ENCODE assay signal across 10 cellular contexts in genomic region chr4:53748328-53748772, GRCh38.
DNase-seq lines count a peak whose midpoint lies in the region; ATAC-seq and TF ChIP-seq lines count a peak whose summit lies in the region.
"Had no signal": no experiment of that assay in that cellular context is flagged by ENCODE, and none has a peak within 500 bp of the region (broad histone marks: within the 10 kb centered on the region; RNA-seq: fewer than 3 reads in every experiment).

No MANE protein-coding gene starts in this region.

- no CpG with 5 or more reads among the region's 2 CpGs for WGBS in H9 (ENCODE audit: extremely low coverage, insufficient read length, low lambda C conversion rate)
- 90% methylated on average over 1 of the region's 2 CpGs for WGBS in mesenchymal stem cell

- H3K9me3 Mint-ChIP-seq in H9, result no peaks in the 10 kb centered on the region
- H3K9me3 Mint-ChIP-seq: T-helper 1 cell treated with Interleukin-12 subunit alpha and Interleukin-12 subunit beta and Interleukin-4 antibody, amounts not matched to agents 30 μg/mL and 1 μg/mL, for 36 hours had no signal

- no peaks in the 10 kb centered on the region for H4K20me1 ChIP-seq in H9 (ENCODE audit: control insufficient read depth, insufficient read depth, insufficient read length)

- H3K27ac Mint-ChIP-seq in H9, result no peak overlapping the region
- H3K27ac Mint-ChIP-seq: T-helper 1 cell treated with Interleukin-12 subunit alpha and Interleukin-12 subunit beta and Interleukin-4 antibody, amounts not matched to agents 30 μg/mL and 1 μg/mL, for 36 hours had no signal

- no peak overlapping the region for H2BK5ac ChIP-seq in H9 (ENCODE audit: insufficient read length, low read length)
- no peak overlapping the region for H2BK5ac ChIP-seq in mesenchymal stem cell (ENCODE audit: low read depth, low read length, poor library complexity, severe bottlenecking)

- no peaks in the 10 kb centered on the region; the same call in 1 of the 2 replicates for H3K27me3 Mint-ChIP-seq in H9 (ENCODE audit: low read depth)

- no peak overlapping the region for H2BK20ac ChIP-seq in H9 (ENCODE audit: low read depth, low read length, poor library complexity, severe bottlenecking)

- H3K27me3 ChIP-seq in H9 (ENCODE audit: insufficient read depth, low read length) (no peaks in the 10 kb centered on the region), mesenchymal stem cell (ENCODE audit: control insufficient read depth in 1 of 2, insufficient read depth in 1 of 2, low read length in 2 of 2) (no peaks in the 10 kb centered on the region)

- no peaks in the 10 kb centered on the region for H3K23me2 ChIP-seq in H9 (ENCODE audit: insufficient read length, low read depth, low read length, poor library complexity, severe bottlenecking)

- H4K91ac ChIP-seq in H9 (ENCODE audit: insufficient read length, low read depth, low read length) (no peak overlapping the region), mesenchymal stem cell (ENCODE audit: low read length) (peak overlapping the region; percentile 71)

- H3K79me2 ChIP-seq in H9 (ENCODE audit: insufficient read depth, low read length), result no peaks in the 10 kb centered on the region

- H3K18ac ChIP-seq in H9 (ENCODE audit: insufficient read length, low read depth, low read length) (no peak overlapping the region), mesenchymal stem cell (ENCODE audit: low read depth in 1 of 2, low read length in 2 of 2) (peak overlapping the region; percentile 24 to 67)

- H3K27ac ChIP-seq in H9 (ENCODE audit: insufficient read length, low read depth, low read length), result no peak overlapping the region
- H3K27ac ChIP-seq in mesenchymal stem cell (ENCODE audit: low read length, poor library complexity, severe bottlenecking), result no peak overlapping the region

- H3K9ac ChIP-seq in H9 (ENCODE audit: extremely low read depth, insufficient read length, low read length), result no peak overlapping the region
- no peak overlapping the region for H3K9ac ChIP-seq in mesenchymal stem cell (ENCODE audit: low read length)

- H3K56ac ChIP-seq in H9 (ENCODE audit: insufficient read length, low read depth, low read length), result no peak overlapping the region

- H3K36me3 Mint-ChIP-seq in H9 (ENCODE audit: insufficient read depth in 1 of 3, low read depth in 3 of 3), result no peaks in the 10 kb centered on the region; a peak in 1 of 7 replicates

- ATAC-seq in GM18868 (IDR thresholded peaks at IDR 0.05; ENCODE audit: unreplicated experiment) (peak; percentile 96), HG03521 (IDR thresholded peaks at IDR 0.05; ENCODE audit: unreplicated experiment) (peak; percentile 95)

- H3K4me1 Mint-ChIP-seq in H9, result peaks cover 10% of the 10 kb centered on the region in 2 experiments

- no peak overlapping the region for H2BK120ac ChIP-seq in H9 (ENCODE audit: low read depth, low read length, poor library complexity, severe bottlenecking)
- H2BK120ac ChIP-seq in mesenchymal stem cell (ENCODE audit: low read depth, low read length), result no peak overlapping the region

- H3K4ac ChIP-seq in H9 (ENCODE audit: low read depth, low read length) (no peak overlapping the region), mesenchymal stem cell (ENCODE audit: low read depth in 1 of 2, low read length in 2 of 2) (peak overlapping the region in 1 of 2 experiments; percentile 54)

- H2AK5ac ChIP-seq in H9 (ENCODE audit: insufficient read length, low read length) (no peak overlapping the region), mesenchymal stem cell (ENCODE audit: low read length, severe bottlenecking) (no peak overlapping the region)

- H3K4me1 ChIP-seq in H9 (ENCODE audit: insufficient read depth, low read length), result no peaks in the 10 kb centered on the region
- no peaks in the 10 kb centered on the region for H3K4me1 ChIP-seq in mesenchymal stem cell (ENCODE audit: control insufficient read depth, insufficient read depth, low read depth, low read length)

- H3K14ac ChIP-seq in H9 (ENCODE audit: insufficient read depth, low read length) (peak overlapping the region; percentile 24; the same call in 1 of the 2 replicates), mesenchymal stem cell (ENCODE audit: low read length in 2 of 2) (no peak overlapping the region)

- H3K79me1 ChIP-seq in H9 (ENCODE audit: insufficient read depth, low read depth, low read length, poor library complexity, severe bottlenecking), result no peaks in the 10 kb centered on the region
- no peaks in the 10 kb centered on the region for H3K79me1 ChIP-seq in mesenchymal stem cell (replicated peaks; ENCODE audit: low read length, poor library complexity, severe bottlenecking)

- DNase-seq in H9 (no peak), mesenchymal stem cell (peak; percentile 46), HuH-7 (ENCODE audit: low spot score) (no peak), NCI-H1417 (lab: John Stamatoyannopoulos, UW) (no peak), AG08395 (ENCODE audit: low spot score) (no peak)
- no peak for DNase-seq in activated CD4-positive, alpha-beta T cell treated with anti-CD3 and anti-CD28 coated beads, Interleukin-2, amount 50 U/mL, for 4 hours
- DNase-seq: GF-D8 had no signal

- H3K4me3 Mint-ChIP-seq in H9, result no peak overlapping the region
- H3K4me3 Mint-ChIP-seq: T-helper 1 cell treated with Interleukin-12 subunit alpha and Interleukin-12 subunit beta and Interleukin-4 antibody, amounts not matched to agents 30 μg/mL and 1 μg/mL, for 36 hours had no signal

- H4K8ac ChIP-seq in H9 (replicated peaks; ENCODE audit: insufficient read length, low read depth, low read length), result no peak overlapping the region
- peak overlapping the region; percentile 75 for H4K8ac ChIP-seq in mesenchymal stem cell (ENCODE audit: low read length)

- H3K4me3 ChIP-seq in mesenchymal stem cell (ENCODE audit: insufficient read depth in 1 of 2, low read depth in 1 of 2, low read length in 2 of 2), result no peak overlapping the region

- H3K23ac ChIP-seq in H9 (ENCODE audit: insufficient read length, low read depth, low read length), result no peak overlapping the region
- no peak overlapping the region for H3K23ac ChIP-seq in mesenchymal stem cell (ENCODE audit: low read length in 2 of 2)

- H2AFZ ChIP-seq in H9 (ENCODE audit: low read length) (no peak overlapping the region), mesenchymal stem cell (ENCODE audit: low read depth, low read length) (peak overlapping the region; percentile 15)

- no peak overlapping the region for H4K5ac ChIP-seq in H9 (ENCODE audit: insufficient read length, low read depth, low read length)

- no peak for TF ChIP-seq CTCF in H9 (conservative IDR thresholded peaks at IDR 0.05)

- no peak overlapping the region for H3K4me2 ChIP-seq in H9 (ENCODE audit: insufficient read depth, insufficient read length, low read length)
- H3K4me2 ChIP-seq in mesenchymal stem cell (ENCODE audit: low read length, poor library complexity, severe bottlenecking), result no peak overlapping the region

- H3K9me3 ChIP-seq in H9 (ENCODE audit: control insufficient read depth, low read depth, low read length), result no peaks in the 10 kb centered on the region
- peaks cover 4% of the 10 kb centered on the region for H3K9me3 ChIP-seq in mesenchymal stem cell (ENCODE audit: control insufficient read depth, low read length)

- H2BK15ac ChIP-seq in H9 (ENCODE audit: low read depth, low read length), result no peak overlapping the region
- no peak overlapping the region for H2BK15ac ChIP-seq in mesenchymal stem cell (ENCODE audit: low read depth, poor library complexity, severe bottlenecking)

- H3K36me3 ChIP-seq in mesenchymal stem cell (ENCODE audit: control insufficient read depth in 1 of 2, insufficient read depth in 2 of 2, low read depth in 1 of 2, low read length in 2 of 2), result no peaks in the 10 kb centered on the region

- no peak overlapping the region for H2BK12ac ChIP-seq in H9 (ENCODE audit: insufficient read length, low read depth, low read length)
- H2BK12ac ChIP-seq in mesenchymal stem cell (ENCODE audit: low read length in 2 of 2), result peak overlapping the region; percentile 11 to 15

- no peak overlapping the region for H3T11ph ChIP-seq in H9 (ENCODE audit: low read length)
